Comparison of ENCODE assay signal across 8 cellular contexts in the genomic region with DNA sequence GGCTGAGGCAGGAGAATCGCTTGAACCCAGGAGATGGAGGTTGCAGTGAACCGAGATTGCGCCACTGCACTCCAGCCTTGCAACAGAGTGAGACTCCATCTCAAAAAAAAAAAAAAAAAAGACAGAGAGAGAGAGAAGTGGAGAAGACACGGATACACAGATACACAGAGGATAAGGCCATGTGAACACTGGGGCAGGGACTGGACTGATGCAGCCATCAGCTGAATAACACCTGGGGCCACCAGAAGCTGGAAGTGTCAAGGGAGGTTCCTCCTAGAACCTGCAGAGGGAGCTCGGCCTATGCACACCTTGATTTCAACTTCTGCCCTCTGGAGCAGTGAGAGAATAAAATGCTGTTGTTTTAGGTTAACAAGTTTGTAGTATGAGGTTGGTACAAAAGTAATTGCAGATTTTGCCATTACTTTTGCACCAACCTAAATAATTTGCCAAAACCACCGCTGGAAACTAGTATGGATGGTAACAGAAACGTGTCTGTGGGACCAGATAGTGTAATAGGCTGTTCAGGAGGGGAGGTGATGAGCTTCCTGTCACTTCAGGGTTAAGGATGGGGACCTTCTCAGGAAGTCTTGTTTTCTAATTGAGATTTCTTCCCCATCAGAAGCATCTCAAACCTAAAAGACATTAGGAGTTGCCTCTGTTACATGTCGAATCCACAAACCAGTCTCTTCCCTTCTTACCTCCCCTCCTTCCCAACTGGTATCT.
DNase-seq lines count a peak whose midpoint lies in the region; ATAC-seq and TF ChIP-seq lines count a peak whose summit lies in the region.

No MANE protein-coding gene starts in this region.

- H3K4me3 ChIP-seq in foreskin fibroblast (ENCODE audit: low read depth in 1 of 2, low read length in 2 of 2) = no peak overlapping the region

- DNase-seq in COR-L47 (lab: John Stamatoyannopoulos, UW) = peak; percentile 37
- DNase-seq in HuH-7.5 (ENCODE audit: low spot score) = peak; percentile 35
- DNase-seq in foreskin fibroblast = peak; percentile 18 to 46
- peak; percentile 37 for DNase-seq in stimulated activated CD4-positive, alpha-beta T cell treated with anti-CD3 and anti-CD28 coated beads, Interleukin-1b, Interleukin-23, amount 100 ng/mL, for 48 hours
- DNase-seq in NCI-H226 = no peak

- peak; percentile 56 for TF ChIP-seq CTCF in foreskin fibroblast (IDR thresholded peaks at IDR 0.05; ENCODE audit: low read depth, low read length)

- ATAC-seq in SK-N-SH treated with all-trans-retinoic acid at 6 μM for 48 hours (peak; percentile 90), HG02938 (IDR thresholded peaks at IDR 0.05; ENCODE audit: unreplicated experiment) (no peak), HG03039 (IDR thresholded peaks at IDR 0.05; ENCODE audit: unreplicated experiment) (no peak)

TF ChIP-seq in SK-N-SH treated with all-trans-retinoic acid at 6 μM for 48 hours, 23 proteins besides CTCF, POLR2A, EP300 and RAD21:
- TF ChIP-seq ZNF565 (CRISPR knock-in tag; conservative IDR thresholded peaks at IDR 0.05; ENCODE audit: low read depth) (no peak), ZNF8 (CRISPR knock-in tag; IDR thresholded peaks at IDR 0.05) (no peak), ZFP30 (CRISPR knock-in tag; IDR thresholded peaks at IDR 0.05) (no peak), CSDC2 (CRISPR knock-in tag; IDR thresholded peaks at IDR 0.05) (no peak), ZC3H10 (CRISPR knock-in tag; IDR thresholded peaks at IDR 0.05) (no peak), ZNF70 (CRISPR knock-in tag; IDR thresholded peaks at IDR 0.05) (no peak), TOX (CRISPR knock-in tag; IDR thresholded peaks at IDR 0.05; ENCODE audit: borderline replicate concordance) (no peak), SNAI2 (CRISPR knock-in tag; IDR thresholded peaks at IDR 0.05) (no peak), RARB (CRISPR knock-in tag; IDR thresholded peaks at IDR 0.05) (no peak), OSR1 (CRISPR knock-in tag; IDR thresholded peaks at IDR 0.05) (no peak), BACH2 (CRISPR knock-in tag; IDR thresholded peaks at IDR 0.05; ENCODE audit: borderline replicate concordance) (no peak), GLIS3 (CRISPR knock-in tag; IDR thresholded peaks at IDR 0.05) (no peak), ZFP3 (CRISPR knock-in tag; IDR thresholded peaks at IDR 0.05) (no peak), ISL1 (CRISPR knock-in tag; IDR thresholded peaks at IDR 0.05) (no peak), ESRRG (CRISPR knock-in tag; IDR thresholded peaks at IDR 0.05) (no peak), TCF4 (CRISPR knock-in tag; IDR thresholded peaks at IDR 0.05; ENCODE audit: borderline replicate concordance) (no peak)
- TF ChIP-seq, protein P1, sequence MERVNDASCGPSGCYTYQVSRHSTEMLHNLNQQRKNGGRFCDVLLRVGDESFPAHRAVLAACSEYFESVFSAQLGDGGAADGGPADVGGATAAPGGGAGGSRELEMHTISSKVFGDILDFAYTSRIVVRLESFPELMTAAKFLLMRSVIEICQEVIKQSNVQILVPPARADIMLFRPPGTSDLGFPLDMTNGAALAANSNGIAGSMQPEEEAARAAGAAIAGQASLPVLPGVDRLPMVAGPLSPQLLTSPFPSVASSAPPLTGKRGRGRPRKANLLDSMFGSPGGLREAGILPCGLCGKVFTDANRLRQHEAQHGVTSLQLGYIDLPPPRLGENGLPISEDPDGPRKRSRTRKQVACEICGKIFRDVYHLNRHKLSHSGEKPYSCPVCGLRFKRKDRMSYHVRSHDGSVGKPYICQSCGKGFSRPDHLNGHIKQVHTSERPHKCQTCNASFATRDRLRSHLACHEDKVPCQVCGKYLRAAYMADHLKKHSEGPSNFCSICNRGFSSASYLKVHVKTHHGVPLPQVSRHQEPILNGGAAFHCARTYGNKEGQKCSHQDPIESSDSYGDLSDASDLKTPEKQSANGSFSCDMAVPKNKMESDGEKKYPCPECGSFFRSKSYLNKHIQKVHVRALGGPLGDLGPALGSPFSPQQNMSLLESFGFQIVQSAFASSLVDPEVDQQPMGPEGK (CRISPR knock-in tag; IDR thresholded peaks at IDR 0.05; ENCODE audit: borderline replicate concordance) = no peak
- TF ChIP-seq, protein P2, sequence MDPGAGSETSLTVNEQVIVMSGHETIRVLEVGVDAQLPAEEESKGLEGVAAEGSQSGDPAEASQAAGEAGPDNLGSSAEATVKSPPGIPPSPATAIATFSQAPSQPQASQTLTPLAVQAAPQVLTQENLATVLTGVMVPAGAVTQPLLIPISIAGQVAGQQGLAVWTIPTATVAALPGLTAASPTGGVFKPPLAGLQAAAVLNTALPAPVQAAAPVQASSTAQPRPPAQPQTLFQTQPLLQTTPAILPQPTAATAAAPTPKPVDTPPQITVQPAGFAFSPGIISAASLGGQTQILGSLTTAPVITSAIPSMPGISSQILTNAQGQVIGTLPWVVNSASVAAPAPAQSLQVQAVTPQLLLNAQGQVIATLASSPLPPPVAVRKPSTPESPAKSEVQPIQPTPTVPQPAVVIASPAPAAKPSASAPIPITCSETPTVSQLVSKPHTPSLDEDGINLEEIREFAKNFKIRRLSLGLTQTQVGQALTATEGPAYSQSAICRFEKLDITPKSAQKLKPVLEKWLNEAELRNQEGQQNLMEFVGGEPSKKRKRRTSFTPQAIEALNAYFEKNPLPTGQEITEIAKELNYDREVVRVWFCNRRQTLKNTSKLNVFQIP (CRISPR knock-in tag; IDR thresholded peaks at IDR 0.05; ENCODE audit: borderline replicate concordance, low read depth) = no peak
